In genomic region chr20:18057106-18057993, GRCh38 we compare ENCODE assay signal across 8 cellular contexts. TPM values are rescaled to one million over a fixed set of nuclear protein-coding genes. Genes with fewer than 3 reads are reported as not detected.
DNase-seq lines count a peak whose midpoint lies in the region; ATAC-seq and TF ChIP-seq lines count a peak whose summit lies in the region.

TSS of gene OVOL2 (minus strand) at chr20:18057916. CDS start at chr20:18057634, 282 bp downstream.

- no peak within 1 kb of the TSS for H2AFZ ChIP-seq in OCI-LY1 (ENCODE audit: low read length)

- H3K36me3 ChIP-seq in OCI-LY1 (ENCODE audit: insufficient read depth, low read length), result no peaks in the 10 kb centered on the region
- H3K36me3 ChIP-seq in esophagus squamous epithelium, result no peaks in the 10 kb centered on the region
- H3K36me3 ChIP-seq in prostate gland, result no peaks in the 10 kb centered on the region

- no peak within 1 kb of the TSS for H3K27ac Mint-ChIP-seq in activated T-cell treated with anti-CD3 and anti-CD28 coated beads, Interleukin-2, amount 50 U/mL, for 24 hours

- peak within 1 kb of the TSS; percentile 45; the same call in 1 of the 2 replicates for H3K9ac ChIP-seq in OCI-LY1 (ENCODE audit: low read length)

- H3K79me2 ChIP-seq in OCI-LY1 (ENCODE audit: insufficient read depth, low read length), result no peaks in the 10 kb centered on the region

- no peaks in the 10 kb centered on the region for H4K20me1 ChIP-seq in OCI-LY1 (ENCODE audit: insufficient read depth, low read length)

- no peaks in the 10 kb centered on the region for H3K9me2 ChIP-seq in OCI-LY1 (ENCODE audit: low read depth, low read length)

- peaks cover 15% of the 10 kb centered on the region for H3K4me1 Mint-ChIP-seq in activated T-cell treated with anti-CD3 and anti-CD28 coated beads, Interleukin-2, amount 50 U/mL, for 24 hours (ENCODE audit: low read depth)

- H3K27ac ChIP-seq in OCI-LY1 (ENCODE audit: low read depth, low read length, poor library complexity, severe bottlenecking) (no peak within 1 kb of the TSS), esophagus squamous epithelium (peak within 1 kb of the TSS; percentile 80 to 93 (median 89)), prostate gland (peak within 1 kb of the TSS; percentile 87 to 88)

- H3K9me3 Mint-ChIP-seq in activated T-cell treated with anti-CD3 and anti-CD28 coated beads, Interleukin-2, amount 50 U/mL, for 24 hours, result no peaks in the 10 kb centered on the region

- no peaks in the 10 kb centered on the region for H3K36me3 Mint-ChIP-seq in activated T-cell treated with anti-CD3 and anti-CD28 coated beads, Interleukin-2, amount 50 U/mL, for 24 hours (ENCODE audit: low read depth)

- intact Hi-C loops in esophagus squamous epithelium (cut with DNase I), result no loop called here
- intact Hi-C loops in prostate gland (cut with DNase I), result no loop called here

- 0 out of 2 replicates have a peak, but pooled peaks cover 7% of the 10 kb centered on the region for H3K27me3 ChIP-seq in OCI-LY1 (ENCODE audit: insufficient read depth, low read length)
- H3K27me3 ChIP-seq in esophagus squamous epithelium, result peaks cover 0 to 96% (median 3%) of the 10 kb centered on the region in 4 donors
- H3K27me3 ChIP-seq in prostate gland (replicated peaks; ENCODE audit: insufficient read depth), result no peaks in the 10 kb centered on the region

- DNase-seq in activated T-cell treated with anti-CD3 and anti-CD28 coated beads, Interleukin-2, amount 50 U/mL, for 24 hours, result peak; percentile 30
- no peak for DNase-seq in activated T-cell treated with anti-CD3 and anti-CD28 coated beads for 4 hours
- no peak for DNase-seq in esophagus squamous epithelium (lab: John Stamatoyannopoulos, UW)
- peak; percentile 96 for DNase-seq in prostate gland (ENCODE audit: low spot score)

- 2 to 4% methylated on average over 8 to 21 of the region's 72 CpGs for WGBS in esophagus squamous epithelium, 2 donors
- under 1% methylated on average over 67 of the region's 72 CpGs for WGBS in prostate gland

- H3K27me3 Mint-ChIP-seq in activated T-cell treated with anti-CD3 and anti-CD28 coated beads, Interleukin-2, amount 50 U/mL, for 24 hours, result peaks cover 77% of the 10 kb centered on the region

- H3K4me1 ChIP-seq in OCI-LY1 (ENCODE audit: insufficient read depth, low read length, severe bottlenecking) (peaks cover 5% of the 10 kb centered on the region), esophagus squamous epithelium (peaks cover 17 to 60% (median 30%) of the 10 kb centered on the region in 3 donors), prostate gland (replicated peaks) (no peaks in the 10 kb centered on the region)

- H3K4me3 ChIP-seq in OCI-LY1 (ENCODE audit: low read depth, low read length, poor library complexity, severe bottlenecking), result peak within 1 kb of the TSS; percentile 61
- peak within 1 kb of the TSS; percentile 63 to 70 (median 66) for H3K4me3 ChIP-seq in esophagus squamous epithelium
- peak within 1 kb of the TSS; percentile 60 to 65 for H3K4me3 ChIP-seq in prostate gland

- ATAC-seq in HG03520 (IDR thresholded peaks at IDR 0.05; ENCODE audit: unreplicated experiment), result no peak
- ATAC-seq in HG03521 (IDR thresholded peaks at IDR 0.05; ENCODE audit: unreplicated experiment), result no peak
- ATAC-seq in GM21381 (IDR thresholded peaks at IDR 0.05; ENCODE audit: unreplicated experiment), result no peak

- no peaks in the 10 kb centered on the region for H3K9me3 ChIP-seq in OCI-LY1 (ENCODE audit: low read length)
- no peaks in the 10 kb centered on the region for H3K9me3 ChIP-seq in esophagus squamous epithelium
- H3K9me3 ChIP-seq in prostate gland, result no peaks in the 10 kb centered on the region

- peak within 1 kb of the TSS; percentile 64 for H3K4me2 ChIP-seq in OCI-LY1 (ENCODE audit: low read length)

- no peak for TF ChIP-seq CTCF in OCI-LY1 (IDR thresholded peaks at IDR 0.05; ENCODE audit: low read length)
- TF ChIP-seq CTCF in esophagus squamous epithelium (IDR thresholded peaks at IDR 0.05), result no peak
- no peak for TF ChIP-seq CTCF in prostate gland (IDR thresholded peaks at IDR 0.05)

- TF ChIP-seq POLR2A in esophagus squamous epithelium (IDR thresholded peaks at IDR 0.05) (peak in 1 of 4 donors; percentile 17), prostate gland (IDR thresholded peaks at IDR 0.05) (no peak)

- peak within 1 kb of the TSS; percentile 35 for H3K4me3 Mint-ChIP-seq in activated T-cell treated with anti-CD3 and anti-CD28 coated beads, Interleukin-2, amount 50 U/mL, for 24 hours

- no peaks in the 10 kb centered on the region for H3F3A ChIP-seq in OCI-LY1 (ENCODE audit: insufficient read depth, low read length)

RNA-seq across cellular contexts. Expression of gene OVOL2, which starts in this region (rescaled TPM):
- total RNA-seq in esophagus squamous epithelium, result 10 to 100 TPM in 2 of 4 donors, 1 to 10 TPM in 2; 8.1 to 14.7 (median 9.4) TPM
- 10 to 100 TPM; 25.6 to 34.8 TPM for total RNA-seq in prostate gland

Comparison
In these comparisons a context has a peak if more than half of its experiments do, and no peak if none do; other contexts are left out.
1. DNase-seq: peak in activated T-cell treated with anti-CD3 and anti-CD28 coated beads, Interleukin-2, amount 50 U/mL, for 24 hours (single experiment) and prostate gland (single experiment); none in activated T-cell treated with anti-CD3 and anti-CD28 coated beads for 4 hours (single experiment) and esophagus squamous epithelium (single experiment).
2. Peak in every context shown above with its lines, with median percentiles within 50 percentile points of each other: H3K4me3 ChIP-seq.